Comparison of ENCODE assay signal across 16 cellular contexts in genomic region chr18:48770243-48770642, GRCh38.
DNase-seq lines count a peak whose midpoint lies in the region; ATAC-seq and TF ChIP-seq lines count a peak whose summit lies in the region.
"Had no signal": no experiment of that assay in that cellular context is flagged by ENCODE, and none has a peak within 500 bp of the region (broad histone marks: within the 10 kb centered on the region; RNA-seq: fewer than 3 reads in every experiment).

No MANE protein-coding gene starts in this region.

- DNase-seq in right atrium auricular region (ENCODE audit: low spot score) = no peak
- no peak for DNase-seq in cardiac septum (ENCODE audit: low spot score)
- DNase-seq in effector CD4-positive, alpha-beta T cell = no peak
- no peak for DNase-seq in superior temporal gyrus (ENCODE audit: extremely low spot score)
- DNase-seq: ACHN; CD4-positive, alpha-beta memory T cell; DMS79; EL; GDM1; GM23248; H7 had no signal

- no peak for TF ChIP-seq EP300 in gastroesophageal sphincter (IDR thresholded peaks at IDR 0.05)

- intact Hi-C loops in cardiac septum (cut with DNase I) = no loop called here

- H3K27me3 ChIP-seq in right atrium auricular region (no peaks in the 10 kb centered on the region), gastroesophageal sphincter (no peaks in the 10 kb centered on the region), skeletal muscle tissue (ENCODE audit: control insufficient read depth in 3 of 3, insufficient read depth in 3 of 3, low read length in 3 of 3) (no peaks in the 10 kb centered on the region)

- CTCF ChIA-PET in HEK293 (lab: Yijun Ruan, JAX) = interaction anchor here (1.2 kb wide), 1 partner anchor 252 kb away, joined by 3 read pairs; no protein-coding TSS in a partner anchor

- TF ChIP-seq CTCF in right atrium auricular region (IDR thresholded peaks at IDR 0.05) (no peak), HEK293 (tag by site-specific recombination; IDR thresholded peaks at IDR 0.05) (no peak), gastroesophageal sphincter (IDR thresholded peaks at IDR 0.05) (no peak)

- H3K4me1 ChIP-seq in right atrium auricular region (peaks cover 0 to 86% of the 10 kb centered on the region in 2 donors), HEK293 (ENCODE audit: control insufficient read depth, insufficient read depth, low read length) (no peaks in the 10 kb centered on the region), gastroesophageal sphincter (peaks cover 0 to 64% (median 23%) of the 10 kb centered on the region in 3 donors), skeletal muscle tissue (ENCODE audit: control insufficient read depth in 3 of 3, insufficient read depth in 3 of 3, low read length in 3 of 3) (peaks cover 69 to 88% (median 80%) of the 10 kb centered on the region in 3 donors)

- H3K27ac ChIP-seq in right atrium auricular region = peak overlapping the region; percentile 84 to 90
- H3K27ac ChIP-seq in HEK293 (ENCODE audit: extremely low read depth, low read depth, low read length) = no peak overlapping the region
- H3K27ac ChIP-seq in gastroesophageal sphincter = peak overlapping the region in 3 of 4 donors; percentile 79 to 86 (median 79)
- H3K27ac ChIP-seq in skeletal muscle tissue (ENCODE audit: low read depth, low read length) = peak overlapping the region; percentile 56
- H3K27ac ChIP-seq: C4-2B, GM23248 had no signal

- no peak for ATAC-seq in gastroesophageal sphincter
- ATAC-seq in GM18870 (IDR thresholded peaks at IDR 0.05; ENCODE audit: unreplicated experiment) = no peak

- TF ChIP-seq POLR2A in gastroesophageal sphincter (IDR thresholded peaks at IDR 0.05) = no peak

- WGBS in gastroesophageal sphincter (ENCODE audit: low coverage in 1 of 2), 2 donors = 80 to 100% methylated on average over 1 of the region's 8 CpGs

- H3K9ac ChIP-seq in skeletal muscle tissue (ENCODE audit: low read depth in 1 of 3, low read length in 3 of 3) = peak overlapping the region in 2 of 3 donors; percentile 13 to 74
- H3K9ac ChIP-seq: GM23248 had no signal

- no peak overlapping the region for H3K4me3 ChIP-seq in right atrium auricular region
- no peak overlapping the region for H3K4me3 ChIP-seq in HEK293 (ENCODE audit: low read depth, low read length)
- H3K4me3 ChIP-seq in gastroesophageal sphincter = no peak overlapping the region
- no peak overlapping the region for H3K4me3 ChIP-seq in skeletal muscle tissue (ENCODE audit: low read length in 3 of 3)
- H3K4me3 ChIP-seq: GM23248 had no signal

- POLR2A ChIA-PET in HEK293 (lab: Yijun Ruan, JAX) = no interaction called here

- H3K36me3 ChIP-seq in right atrium auricular region = no peaks in the 10 kb centered on the region
- H3K36me3 ChIP-seq in HEK293 (ENCODE audit: control insufficient read depth in 2 of 2, insufficient read depth in 1 of 2, low read length in 2 of 2) = no peaks in the 10 kb centered on the region
- peaks cover 0 to 22% of the 10 kb centered on the region in 2 donors for H3K36me3 ChIP-seq in gastroesophageal sphincter
- H3K36me3 ChIP-seq in skeletal muscle tissue (ENCODE audit: control insufficient read depth in 3 of 3, insufficient read depth in 3 of 3, low read length in 3 of 3) = peaks cover 0 to 2% (median 0%) of the 10 kb centered on the region in 3 donors

- H3K9me3 ChIP-seq in right atrium auricular region (no peaks in the 10 kb centered on the region), HEK293 (ENCODE audit: control insufficient read depth, insufficient read depth, low read depth, low read length) (no peaks in the 10 kb centered on the region), gastroesophageal sphincter (no peaks in the 10 kb centered on the region), skeletal muscle tissue (ENCODE audit: control insufficient read depth in 3 of 3, low read length in 3 of 3) (no peaks in the 10 kb centered on the region)

TF ChIP-seq in HEK293, 187 proteins besides CTCF, POLR2A, EP300 and RAD21:
- TF ChIP-seq ZNF239 (tag by site-specific recombination; IDR thresholded peaks at IDR 0.05) (peak; percentile 72; the same call in 1 of the 2 replicates), MYNN (tag by site-specific recombination; IDR thresholded peaks at IDR 0.05; ENCODE audit: borderline replicate concordance) (no peak), ZFP3 (tag by site-specific recombination; IDR thresholded peaks at IDR 0.05; ENCODE audit: low read depth) (no peak)
